8 cellular contexts compared by ENCODE assay signal in the genomic region with DNA sequence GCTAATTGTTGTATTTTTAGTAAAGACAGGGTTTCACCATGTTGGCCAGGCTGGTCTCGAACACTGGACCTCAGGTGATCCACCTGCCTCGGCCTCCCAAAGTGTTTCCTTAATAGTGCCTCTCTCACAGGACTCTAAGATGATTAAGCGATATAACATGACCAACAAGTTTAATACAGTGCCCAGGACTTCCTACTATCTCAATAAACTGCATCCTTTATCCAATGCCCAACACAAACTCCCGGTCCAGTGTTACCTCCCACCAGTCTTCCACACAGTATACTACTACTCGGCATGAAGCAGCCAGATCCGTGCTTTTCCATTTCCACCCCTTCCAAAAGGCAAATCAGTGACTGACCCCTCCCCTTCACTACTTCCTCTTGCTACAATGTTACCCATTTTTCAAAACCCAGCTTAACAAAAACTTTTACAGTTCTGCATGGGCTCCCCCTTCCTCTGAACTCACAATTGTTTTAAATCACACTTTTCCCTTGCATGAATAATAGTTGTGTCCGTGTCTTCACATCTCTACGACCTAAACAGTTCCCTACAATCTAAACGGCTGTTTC. TPM values are rescaled to one million over a fixed set of nuclear protein-coding genes. Genes with fewer than 3 reads are reported as not detected.
DNase-seq lines count a peak whose midpoint lies in the region; ATAC-seq, FAIRE-seq and TF ChIP-seq lines count a peak whose summit lies in the region.

No MANE protein-coding gene starts in this region.

- 14% methylated on average over 9 of the region's 9 CpGs for WGBS in A549 (ENCODE audit: missing lambda C conversion rate)
- 59% methylated on average over 6 of the region's 9 CpGs for WGBS in mesenchymal stem cell

- TF ChIP-seq CTCF in A549 (IDR thresholded peaks at IDR 0.05) (no peak), astrocyte (IDR thresholded peaks at IDR 0.05; ENCODE audit: insufficient read depth, low read depth, low read length) (no peak)

- no peak for TF ChIP-seq POLR2A in A549 (IDR thresholded peaks at IDR 0.05; ENCODE audit: low read length)

- FAIRE-seq in A549 (lab: Jason Lieb, UNC), result no peak
- no peak for FAIRE-seq in astrocyte (lab: Jason Lieb, UNC)

- peak in 1 of 2 experiments; percentile 9; a peak in 3 of 6 replicates for ATAC-seq in A549
- no peak for ATAC-seq in HG03108 (IDR thresholded peaks at IDR 0.05; ENCODE audit: unreplicated experiment)
- ATAC-seq in HG03196 (IDR thresholded peaks at IDR 0.05; ENCODE audit: unreplicated experiment), result no peak

- H2BK120ac ChIP-seq in mesenchymal stem cell (ENCODE audit: low read depth, low read length), result no peak overlapping the region

- H3K9me3 ChIP-seq in A549, result no peaks in the 10 kb centered on the region
- no peaks in the 10 kb centered on the region for H3K9me3 ChIP-seq in astrocyte (ENCODE audit: insufficient read depth, low read depth, low read length)
- no peaks in the 10 kb centered on the region for H3K9me3 ChIP-seq in mesenchymal stem cell (ENCODE audit: control insufficient read depth, low read length)

- H3K4ac ChIP-seq in mesenchymal stem cell (ENCODE audit: low read depth in 1 of 2, low read length in 2 of 2), result no peak overlapping the region

- H3K23ac ChIP-seq in mesenchymal stem cell (ENCODE audit: low read length in 2 of 2), result no peak overlapping the region

- H4K91ac ChIP-seq in mesenchymal stem cell (ENCODE audit: low read length), result no peak overlapping the region

- no peak overlapping the region for H2BK12ac ChIP-seq in mesenchymal stem cell (ENCODE audit: low read length in 2 of 2)

- H2AFZ ChIP-seq in astrocyte (ENCODE audit: low read depth, low read length) (no peak overlapping the region), mesenchymal stem cell (ENCODE audit: low read depth, low read length) (no peak overlapping the region)

- H3K4me3 Mint-ChIP-seq in astrocyte (ENCODE audit: unreplicated experiment), result peak overlapping the region; percentile 91

- TF ChIP-seq EP300 in A549 (IDR thresholded peaks at IDR 0.05), result no peak

- no peaks in the 10 kb centered on the region for H3K9me3 Mint-ChIP-seq in astrocyte (ENCODE audit: unreplicated experiment)

- H3K4me3 ChIP-seq in A549 (peak overlapping the region; percentile 87), astrocyte (ENCODE audit: insufficient read depth, low read depth, low read length) (peak overlapping the region; percentile 90), mesenchymal stem cell (ENCODE audit: insufficient read depth in 1 of 2, low read depth in 1 of 2, low read length in 2 of 2) (peak overlapping the region in 1 of 2 experiments; percentile 89)

- CTCF ChIA-PET in A549 (lab: Yijun Ruan, JAX), result interaction anchor here (1.4 to 24.1 kb wide), 3 partner anchors 21 to 130 kb away, joined by 3 to 491 read pairs (median 3); a partner anchor contains a TSS

- H3K79me2 ChIP-seq in astrocyte (ENCODE audit: insufficient read depth, low read length), result peaks cover 60% of the 10 kb centered on the region

- H2BK5ac ChIP-seq in mesenchymal stem cell (ENCODE audit: low read depth, low read length, poor library complexity, severe bottlenecking), result no peak overlapping the region

- no peak for TF ChIP-seq RAD21 in A549 (conservative IDR thresholded peaks at IDR 0.05 in 1 of 2, IDR thresholded peaks at IDR 0.05 in 1 of 2)

- no peaks in the 10 kb centered on the region for H3K27me3 Mint-ChIP-seq in astrocyte (ENCODE audit: low read depth, unreplicated experiment)

- H3K27me3 ChIP-seq in astrocyte (ENCODE audit: insufficient read depth, low read length) (no peaks in the 10 kb centered on the region), mesenchymal stem cell (ENCODE audit: control insufficient read depth in 1 of 2, insufficient read depth in 1 of 2, low read length in 2 of 2) (no peaks in the 10 kb centered on the region)

- H4K20me1 ChIP-seq in astrocyte (ENCODE audit: insufficient read depth, low read length), result peaks cover 57% of the 10 kb centered on the region

- H3K18ac ChIP-seq in mesenchymal stem cell (ENCODE audit: low read depth in 1 of 2, low read length in 2 of 2), result no peak overlapping the region

- peaks cover 19% of the 10 kb centered on the region for H3K36me3 Mint-ChIP-seq in astrocyte (ENCODE audit: low read depth, unreplicated experiment)

- no peak overlapping the region for H4K8ac ChIP-seq in mesenchymal stem cell (ENCODE audit: low read length)

- POLR2A ChIA-PET in A549 (lab: Yijun Ruan, JAX), result no interaction called here

- H3K27ac ChIP-seq in A549, result peak overlapping the region; percentile 97
- H3K27ac ChIP-seq in astrocyte (ENCODE audit: low read depth, low read length), result no peak overlapping the region
- no peak overlapping the region for H3K27ac ChIP-seq in mesenchymal stem cell (ENCODE audit: low read length, poor library complexity, severe bottlenecking)

- H3K27ac Mint-ChIP-seq in astrocyte (ENCODE audit: unreplicated experiment), result peak overlapping the region; percentile 93

- peak in 1 of 2 experiments; percentile 35 for DNase-seq in A549 (ENCODE audit: low read depth in 1 of 2, low spot score in 1 of 2)
- peak; percentile 23 for DNase-seq in HT1080 (ENCODE audit: low read depth)
- DNase-seq in astrocyte (ENCODE audit: low read depth), result no peak
- peak; percentile 32 for DNase-seq in mesenchymal stem cell
- no peak for DNase-seq in activated CD4-positive, CD25-positive, alpha-beta regulatory T cell (lab: John Stamatoyannopoulos, UW)
- no peak for DNase-seq in mucosa of gallbladder (ENCODE audit: low spot score)

- H2AK5ac ChIP-seq in mesenchymal stem cell (ENCODE audit: low read length, severe bottlenecking), result no peak overlapping the region

- peaks cover 43% of the 10 kb centered on the region for H3K36me3 ChIP-seq in astrocyte (ENCODE audit: insufficient read depth, low read length)
- peaks cover 57 to 69% of the 10 kb centered on the region in 2 experiments for H3K36me3 ChIP-seq in mesenchymal stem cell (ENCODE audit: control insufficient read depth in 1 of 2, insufficient read depth in 2 of 2, low read depth in 1 of 2, low read length in 2 of 2)

- H3K9ac ChIP-seq in astrocyte (ENCODE audit: low read length) (peak overlapping the region; percentile 90), mesenchymal stem cell (ENCODE audit: low read length) (peak overlapping the region; percentile 95)

- H3K4me2 ChIP-seq in A549 (peak overlapping the region; percentile 92), astrocyte (ENCODE audit: low read length) (peak overlapping the region; percentile 91), mesenchymal stem cell (ENCODE audit: low read length, poor library complexity, severe bottlenecking) (peak overlapping the region; percentile 73)

- H3K4me1 Mint-ChIP-seq in astrocyte (ENCODE audit: low read depth, unreplicated experiment), result peaks cover 9% of the 10 kb centered on the region

- no peak overlapping the region for H2BK15ac ChIP-seq in mesenchymal stem cell (ENCODE audit: low read depth, poor library complexity, severe bottlenecking)

- H3K14ac ChIP-seq in mesenchymal stem cell (ENCODE audit: low read length in 2 of 2), result no peak overlapping the region

- H3K79me1 ChIP-seq in mesenchymal stem cell (replicated peaks; ENCODE audit: low read length, poor library complexity, severe bottlenecking), result peaks cover 25% of the 10 kb centered on the region

- H3K4me1 ChIP-seq in A549 (peaks cover 23% of the 10 kb centered on the region), astrocyte (ENCODE audit: insufficient read depth, low read length) (peaks cover 5% of the 10 kb centered on the region), mesenchymal stem cell (ENCODE audit: control insufficient read depth, insufficient read depth, low read depth, low read length) (peaks cover 12% of the 10 kb centered on the region)

RNA-seq across cellular contexts. Expression of a gene that starts 0.9 kb away (rescaled TPM):
- polyA plus RNA-seq in A549 (2011; rRNA removed), result 162 and 176 TPM in 2 replicates
- polyA plus RNA-seq in A549 (2012; cell fraction: cytosol; rRNA removed), result 82.7 and 85.6 TPM in 2 replicates
- 293 and 335 TPM in 2 replicates for polyA plus RNA-seq in A549 (2012; cell fraction: nucleus; rRNA removed)
- polyA plus RNA-seq in A549 (2017; fragmentation: RNase III; extraction: RNeasy Plus Mini Kit Qiagen cat#74134 plus additional on column Dnase treatment), result 100 to 108 TPM (median 104 TPM) in 3 replicates
- polyA minus RNA-seq in A549 (2011; rRNA and poly(A)+ RNA removed), result 90.2 and 92.1 TPM in 2 replicates
- 80.0 and 90.1 TPM in 2 replicates for total RNA-seq in HT1080 (2014; rRNA removed; shearing (Covaris generic))
- polyA plus RNA-seq in HT1080 (2015; cell fraction: cytosol; rRNA removed), result 32.2 and 39.2 TPM in 2 replicates
- polyA plus RNA-seq in HT1080 (2015; cell fraction: nucleus; rRNA removed), result 208 and 217 TPM in 2 replicates
- total RNA-seq in astrocyte, result 53.1 and 66.8 TPM in 2 replicates
- polyA plus RNA-seq in mesenchymal stem cell (2013, experiment 1 of 2), result 20.3 TPM
- 21.3 TPM for polyA plus RNA-seq in mesenchymal stem cell (2013, experiment 2 of 2)
- 19.2 TPM for total RNA-seq in mucosa of gallbladder

RNA-seq across cellular contexts. Expression of a gene that starts 11.4 kb away (rescaled TPM):
- polyA plus RNA-seq in A549 (2011; rRNA removed), result 0.74 and 1.0 TPM in 2 replicates
- polyA plus RNA-seq in A549 (2012; cell fraction: cytosol; rRNA removed), result 0.74 and 1.1 TPM in 2 replicates
- polyA plus RNA-seq in A549 (2012; cell fraction: nucleus; rRNA removed), result 3.3 and 3.8 TPM in 2 replicates
- 0.94 to 1.5 TPM (median 1.1 TPM) in 3 replicates for polyA plus RNA-seq in A549 (2017; fragmentation: RNase III; extraction: RNeasy Plus Mini Kit Qiagen cat#74134 plus additional on column Dnase treatment)
- 1.2 and 1.3 TPM in 2 replicates for polyA minus RNA-seq in A549 (2011; rRNA and poly(A)+ RNA removed)
- 7.7 and 9.5 TPM in 2 replicates for total RNA-seq in HT1080 (2014; rRNA removed; shearing (Covaris generic))
- polyA plus RNA-seq in HT1080 (2015; cell fraction: cytosol; rRNA removed), result 9.8 and 10.5 TPM in 2 replicates
- 46.3 and 49.9 TPM in 2 replicates for polyA plus RNA-seq in HT1080 (2015; cell fraction: nucleus; rRNA removed)
- 18.8 and 20.8 TPM in 2 replicates for total RNA-seq in astrocyte
- 26.1 TPM for polyA plus RNA-seq in mesenchymal stem cell (2013, experiment 1 of 2)
- 25.6 TPM for polyA plus RNA-seq in mesenchymal stem cell (2013, experiment 2 of 2)
- 14.2 TPM for total RNA-seq in mucosa of gallbladder

RNA-seq across cellular contexts. Expression of a gene that starts 32.9 kb away (rescaled TPM):
- polyA plus RNA-seq in A549 (2011; rRNA removed) (10,036 and 10,800 TPM in 2 replicates), A549 (2017; fragmentation: RNase III; extraction: RNeasy Plus Mini Kit Qiagen cat#74134 plus additional on column Dnase treatment) (6,292 to 6,607 TPM (median 6,463 TPM) in 3 replicates)
- 21,407 and 21,524 TPM in 2 replicates for polyA plus RNA-seq in A549 (2012; cell fraction: cytosol; rRNA removed)
- polyA plus RNA-seq in A549 (2012; cell fraction: nucleus; rRNA removed), result 14,086 and 20,182 TPM in 2 replicates
- 13,401 and 18,844 TPM in 2 replicates for polyA minus RNA-seq in A549 (2011; rRNA and poly(A)+ RNA removed)
- 10,781 and 12,621 TPM in 2 replicates for total RNA-seq in HT1080 (2014; rRNA removed; shearing (Covaris generic))
- 11,296 and 12,050 TPM in 2 replicates for polyA plus RNA-seq in HT1080 (2015; cell fraction: cytosol; rRNA removed)
- polyA plus RNA-seq in HT1080 (2015; cell fraction: nucleus; rRNA removed), result 8,622 and 9,151 TPM in 2 replicates
- total RNA-seq in astrocyte (5,151 and 5,167 TPM in 2 replicates), mucosa of gallbladder (2,392 TPM)
- 4,502 TPM for polyA plus RNA-seq in mesenchymal stem cell (2013, experiment 1 of 2)
- polyA plus RNA-seq in mesenchymal stem cell (2013, experiment 2 of 2), result 4,557 TPM

RNA-seq across cellular contexts. Expression of a gene that starts 40.0 kb away (rescaled TPM):
- polyA plus RNA-seq in A549 (2011; rRNA removed) (53.7 and 99.3 TPM in 2 replicates), A549 (2017; fragmentation: RNase III; extraction: RNeasy Plus Mini Kit Qiagen cat#74134 plus additional on column Dnase treatment) (83.4 to 87.8 TPM (median 84.8 TPM) in 3 replicates)
- polyA plus RNA-seq in A549 (2012; cell fraction: cytosol; rRNA removed), result 49.8 and 54.8 TPM in 2 replicates
- polyA plus RNA-seq in A549 (2012; cell fraction: nucleus; rRNA removed), result 130 and 190 TPM in 2 replicates
- polyA minus RNA-seq in A549 (2011; rRNA and poly(A)+ RNA removed), result 170 and 183 TPM in 2 replicates
- total RNA-seq in HT1080 (2014; rRNA removed; shearing (Covaris generic)), result 348 and 371 TPM in 2 replicates
- polyA plus RNA-seq in HT1080 (2015; cell fraction: cytosol; rRNA removed), result 121 and 127 TPM in 2 replicates
- 407 and 419 TPM in 2 replicates for polyA plus RNA-seq in HT1080 (2015; cell fraction: nucleus; rRNA removed)
- total RNA-seq in astrocyte (319 and 329 TPM in 2 replicates), mucosa of gallbladder (220 TPM)
- 111 TPM for polyA plus RNA-seq in mesenchymal stem cell (2013, experiment 1 of 2)
- 104 TPM for polyA plus RNA-seq in mesenchymal stem cell (2013, experiment 2 of 2)

Comparison
In these comparisons a context has a peak if more than half of its experiments do, and no peak if none do; other contexts are left out.
1. DNase-seq: peak in HT1080 (single experiment) and mesenchymal stem cell (single experiment); none in astrocyte (single experiment), activated CD4-positive, CD25-positive, alpha-beta regulatory T cell (0 of 4) and mucosa of gallbladder (single experiment).
2. H3K27ac ChIP-seq: peak in A549 (2 of 2); none in astrocyte (single experiment) and mesenchymal stem cell (single experiment).
3. Peak in every context shown above with its lines, with median percentiles within 50 percentile points of each other: H3K4me2 ChIP-seq.